34 cellular contexts compared by ENCODE assay signal in genomic region chr10:100427374-100427773, GRCh38.
"Had no signal": no experiment of that assay in that cellular context is flagged by ENCODE, and none has a peak within 500 bp of the region (broad histone marks: within the 10 kb centered on the region; RNA-seq: fewer than 3 reads in every experiment).

No MANE protein-coding gene starts in this region.

- H3K4me2 ChIP-seq: KMS-11 had no signal

- H3K4me3 ChIP-seq: MG63 had no signal

- H3K36me3 ChIP-seq: MG63 had no signal

- DNase-seq: Karpas-422, Kasumi-1, MG63, MM.1S, MV-4-11, NCI-H1048, NCI-H1092, NCI-H1105, NCI-H1105 treated with DMSO at 0.1 percent for 48 hours, NCI-H1417, NCI-H1417 treated with DMSO at 0.1 percent for 48 hours, NCI-H1436, NCI-H1436 treated with DMSO at 0.1 percent for 48 hours, NCI-H146, NCI-H1694, NCI-H1694 treated with DMSO at 0.1 percent for 48 hours, NCI-H187, NCI-H187 treated with DMSO at 0.1 percent for 48 hours, NCI-H1930, NCI-H2029, NCI-H2029 treated with DMSO at 0.1 percent for 48 hours, NCI-H2081, NCI-H2081 treated with DMSO at 0.1 percent for 48 hours, NCI-H2107, NCI-H2171, NCI-H2171 treated with DMSO at 0.1 percent for 48 hours, NCI-H2227 treated with DMSO at 0.1 percent for 48 hours, NCI-H226, NCI-H345, NCI-H446, NCI-H446 treated with DMSO at 0.1 percent for 48 hours, NCI-H510A, NCI-H510A treated with DMSO at 0.1 percent for 48 hours had no signal

- H3K9ac ChIP-seq: KMS-11 had no signal

- H3K9me3 ChIP-seq: MG63 had no signal

- H3K27ac ChIP-seq: KMS-11 had no signal
